35 cellular contexts compared by ENCODE assay signal in genomic region chr12:48080821-48081220, GRCh38.
"Had no signal": no experiment of that assay in that cellular context is flagged by ENCODE, and none has a peak within 500 bp of the region (broad histone marks: within the 10 kb centered on the region; RNA-seq: fewer than 3 reads in every experiment).

No MANE protein-coding gene starts in this region.

- H3K27me3 ChIP-seq: MG63 had no signal

- H3K4me3 ChIP-seq: MG63 had no signal

- H3K9ac ChIP-seq: KMS-11 had no signal

- H3K9me3 ChIP-seq: MG63 had no signal

- H3K27ac ChIP-seq: KMS-11 had no signal

- H3K4me2 ChIP-seq: KMS-11 had no signal

- DNase-seq: Karpas-422, Kasumi-1, MG63, MM.1S, MV-4-11, NCI-H1048, NCI-H1092, NCI-H1092 treated with DMSO at 0.1 percent for 48 hours, NCI-H1105, NCI-H1105 treated with DMSO at 0.1 percent for 48 hours, NCI-H1417, NCI-H1417 treated with DMSO at 0.1 percent for 48 hours, NCI-H1436, NCI-H1436 treated with DMSO at 0.1 percent for 48 hours, NCI-H146, NCI-H1694, NCI-H1694 treated with DMSO at 0.1 percent for 48 hours, NCI-H187, NCI-H187 treated with DMSO at 0.1 percent for 48 hours, NCI-H1930, NCI-H2029, NCI-H2029 treated with DMSO at 0.1 percent for 48 hours, NCI-H2081, NCI-H2081 treated with DMSO at 0.1 percent for 48 hours, NCI-H2107, NCI-H2171, NCI-H2171 treated with DMSO at 0.1 percent for 48 hours, NCI-H2227 treated with DMSO at 0.1 percent for 48 hours, NCI-H226, NCI-H345, NCI-H446, NCI-H446 treated with DMSO at 0.1 percent for 48 hours, NCI-H510A, NCI-H510A treated with DMSO at 0.1 percent for 48 hours had no signal
